ENCODE assay signal across 18 cellular contexts in the genomic region with DNA sequence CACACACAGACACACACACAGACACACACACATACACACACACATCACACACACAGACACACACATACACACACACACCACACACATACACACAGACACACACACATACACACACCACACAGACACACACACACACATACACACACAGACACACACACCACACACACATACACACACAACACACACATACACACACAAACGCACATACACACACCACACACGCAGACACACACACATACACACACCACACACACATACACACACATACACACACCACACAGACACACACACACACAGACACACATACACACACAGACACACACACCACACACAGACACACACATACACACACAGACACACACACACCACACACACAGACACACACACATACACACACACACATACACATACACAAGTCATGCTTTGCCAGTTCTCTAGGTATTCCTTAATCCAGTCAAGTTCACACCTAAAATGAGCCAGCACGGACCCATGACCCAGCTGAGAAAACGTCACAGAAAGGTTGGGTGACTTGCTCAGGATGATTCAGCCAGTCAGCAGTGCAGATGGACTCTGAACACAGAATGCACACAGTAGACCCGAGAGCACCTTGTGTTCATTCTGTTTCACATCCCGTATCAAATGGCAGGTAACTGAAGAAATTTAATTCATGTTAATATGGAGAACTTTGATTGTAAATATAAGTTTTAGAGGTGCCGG.
DNase-seq lines count a peak whose midpoint lies in the region; ATAC-seq, FAIRE-seq and TF ChIP-seq lines count a peak whose summit lies in the region.
"Had no signal": no experiment of that assay in that cellular context is flagged by ENCODE, and none has a peak within 500 bp of the region (broad histone marks: within the 10 kb centered on the region; RNA-seq: fewer than 3 reads in every experiment).

No MANE protein-coding gene starts in this region.

- no peaks in the 10 kb centered on the region for H3K27me3 Mint-ChIP-seq in astrocyte (ENCODE audit: low read depth, unreplicated experiment)
- no peaks in the 10 kb centered on the region for H3K27me3 Mint-ChIP-seq in WTC11 (ENCODE audit: low read depth)
- H3K27me3 Mint-ChIP-seq: B cell; CD4-positive, alpha-beta T cell had no signal

- H3K36me3 ChIP-seq in Karpas-422 (ENCODE audit: insufficient read depth, low read length) (no peaks in the 10 kb centered on the region), astrocyte (ENCODE audit: insufficient read depth, low read length) (no peaks in the 10 kb centered on the region), OCI-LY7 (ENCODE audit: insufficient read depth, low read length) (no peaks in the 10 kb centered on the region)
- H3K36me3 ChIP-seq: HAP-1 had no signal

- no peaks in the 10 kb centered on the region for H3K36me3 Mint-ChIP-seq in astrocyte (ENCODE audit: low read depth, unreplicated experiment)
- H3K36me3 Mint-ChIP-seq in WTC11, result no peaks in the 10 kb centered on the region

- no peak overlapping the region for H2AFZ ChIP-seq in Karpas-422 (ENCODE audit: low read length)
- H2AFZ ChIP-seq in astrocyte (ENCODE audit: low read depth, low read length), result peak overlapping the region; percentile 10
- H2AFZ ChIP-seq in OCI-LY7 (ENCODE audit: low read length), result no peak overlapping the region

- FAIRE-seq in H54 (lab: Jason Lieb, UNC) (peak; percentile 48), astrocyte (lab: Jason Lieb, UNC) (no peak)

- ATAC-seq in GM18511 (IDR thresholded peaks at IDR 0.05; ENCODE audit: unreplicated experiment) (no peak), WTC11 (no peak)

- H3K4me1 ChIP-seq in Karpas-422 (ENCODE audit: low read length), result no peaks in the 10 kb centered on the region
- no peaks in the 10 kb centered on the region for H3K4me1 ChIP-seq in astrocyte (ENCODE audit: insufficient read depth, low read length)
- no peaks in the 10 kb centered on the region for H3K4me1 ChIP-seq in OCI-LY7 (ENCODE audit: insufficient read depth, low read length, poor library complexity, severe bottlenecking)
- H3K4me1 ChIP-seq: HAP-1 had no signal

- no peak overlapping the region for H3K27ac Mint-ChIP-seq in astrocyte (ENCODE audit: unreplicated experiment)
- H3K27ac Mint-ChIP-seq in WTC11, result no peak overlapping the region
- H3K27ac Mint-ChIP-seq: B cell; CD4-positive, alpha-beta T cell had no signal

- POLR2A ChIA-PET in OCI-LY7 (lab: Charles Lee) (no interaction called here), WTC11 (lab: Charles Lee) (no interaction called here)

- H3K9me3 ChIP-seq in Karpas-422 (ENCODE audit: low read length), result peaks cover 11% of the 10 kb centered on the region; the same call in 1 of the 2 replicates
- H3K9me3 ChIP-seq in astrocyte (ENCODE audit: insufficient read depth, low read depth, low read length), result no peaks in the 10 kb centered on the region
- H3K9me3 ChIP-seq in OCI-LY7 (ENCODE audit: low read length), result no peaks in the 10 kb centered on the region
- H3K9me3 ChIP-seq: HAP-1, SK-N-SH had no signal

- H3K4me3 ChIP-seq in Karpas-422 (ENCODE audit: low read length) (no peak overlapping the region), astrocyte (ENCODE audit: insufficient read depth, low read depth, low read length) (no peak overlapping the region), OCI-LY7 (ENCODE audit: low read depth, low read length, poor library complexity, severe bottlenecking) (no peak overlapping the region)
- H3K4me3 ChIP-seq: HAP-1 had no signal

- H3K4me2 ChIP-seq in Karpas-422 (ENCODE audit: low read depth, low read length, poor library complexity, severe bottlenecking) (no peak overlapping the region), astrocyte (ENCODE audit: low read length) (no peak overlapping the region), OCI-LY7 (ENCODE audit: low read length) (no peak overlapping the region)
- H3K4me2 ChIP-seq: SK-N-SH had no signal

- no peak overlapping the region for H3K27ac ChIP-seq in Karpas-422 (ENCODE audit: low read length)
- no peak overlapping the region for H3K27ac ChIP-seq in astrocyte (ENCODE audit: low read depth, low read length)
- H3K27ac ChIP-seq in OCI-LY7 (ENCODE audit: low read depth, low read length, poor library complexity, severe bottlenecking), result no peak overlapping the region

- no peaks in the 10 kb centered on the region for H3K27me3 ChIP-seq in Karpas-422 (ENCODE audit: low read length)
- H3K27me3 ChIP-seq in astrocyte (ENCODE audit: insufficient read depth, low read length), result no peaks in the 10 kb centered on the region

- no peak for TF ChIP-seq POLR2A in H54 (IDR thresholded peaks at IDR 0.05; ENCODE audit: low read depth, low read length)

- H4K20me1 ChIP-seq in Karpas-422 (ENCODE audit: insufficient read depth, low read depth, low read length) (no peaks in the 10 kb centered on the region), astrocyte (ENCODE audit: insufficient read depth, low read length) (no peaks in the 10 kb centered on the region), OCI-LY7 (ENCODE audit: insufficient read depth, low read length) (no peaks in the 10 kb centered on the region)

- H3K79me2 ChIP-seq in Karpas-422 (ENCODE audit: low read length) (no peaks in the 10 kb centered on the region), astrocyte (ENCODE audit: insufficient read depth, low read length) (no peaks in the 10 kb centered on the region), OCI-LY7 (ENCODE audit: insufficient read depth, low read depth, low read length) (no peaks in the 10 kb centered on the region)

- no peak overlapping the region for H3K4me3 Mint-ChIP-seq in astrocyte (ENCODE audit: unreplicated experiment)
- H3K4me3 Mint-ChIP-seq in WTC11, result no peak overlapping the region
- H3K4me3 Mint-ChIP-seq: B cell; CD4-positive, alpha-beta T cell had no signal

- H3K9me2 ChIP-seq in Karpas-422 (replicated peaks; ENCODE audit: insufficient read depth, low read length) (no peaks in the 10 kb centered on the region), OCI-LY7 (ENCODE audit: insufficient read depth, low read length) (no peaks in the 10 kb centered on the region)
- H3K9me2 ChIP-seq: SK-N-SH had no signal

- CTCF ChIA-PET in OCI-LY7 (lab: Charles Lee; ENCODE audit: unreplicated experiment) (no interaction called here), WTC11 (lab: Charles Lee) (no interaction called here)

- intact Hi-C loops in OCI-LY7 (cut with micrococcal nuclease; ENCODE audit: unreplicated experiment), result no loop called here

- BruUV-seq in OCI-LY7 (replicated peaks; lab: Mats Ljungman, UMichigan), result no TSS peak

- H3K9me3 Mint-ChIP-seq in astrocyte (ENCODE audit: unreplicated experiment) (no peaks in the 10 kb centered on the region), WTC11 (peaks cover 5% of the 10 kb centered on the region)

- no peak for DNase-seq in H54 (ENCODE audit: insufficient read length, low spot score)
- peak; percentile 2 for DNase-seq in Karpas-422
- DNase-seq in astrocyte (ENCODE audit: low read depth), result no peak
- peak; percentile 36 for DNase-seq in kidney tubule cell (ENCODE audit: low spot score)
- no peak for DNase-seq in activated CD4-positive, alpha-beta T cell treated with anti-CD3 and anti-CD28 coated beads for 4 hours
- DNase-seq in OCI-LY7 (ENCODE audit: low spot score), result no peak
- no peak for DNase-seq in WTC11 (ENCODE audit: low spot score)
- DNase-seq: CD4-positive, alpha-beta T cell; DND-41; NCI-H1417; NCI-H1930; NCI-H226; Right ventricle myocardium superior; SK-N-SH; T-helper 1 cell had no signal

- H3K9ac ChIP-seq in Karpas-422 (ENCODE audit: low read length) (no peak overlapping the region), astrocyte (ENCODE audit: low read length) (no peak overlapping the region)
- H3K9ac ChIP-seq: SK-N-SH had no signal

- no peaks in the 10 kb centered on the region for H3K4me1 Mint-ChIP-seq in astrocyte (ENCODE audit: low read depth, unreplicated experiment)
- peaks cover 5% of the 10 kb centered on the region for H3K4me1 Mint-ChIP-seq in WTC11
- H3K4me1 Mint-ChIP-seq: B cell had no signal

- TF ChIP-seq CTCF in astrocyte (IDR thresholded peaks at IDR 0.05; ENCODE audit: insufficient read depth, low read depth, low read length) (no peak), OCI-LY7 (conservative IDR thresholded peaks at IDR 0.05; ENCODE audit: low read length) (no peak), WTC11 (IDR thresholded peaks at IDR 0.05) (no peak)

TF ChIP-seq in WTC11, 78 proteins besides CTCF, POLR2A, EP300 and RAD21 (continues in another document):
- TF ChIP-seq ATF6 (CRISPR knock-in tag; IDR thresholded peaks at IDR 0.05), result no peak

Comparison
In these comparisons a context has a peak if more than half of its experiments do, and no peak if none do; other contexts are left out.
1. DNase-seq: peak in Karpas-422 (single experiment) and kidney tubule cell (single experiment); none in H54 (single experiment), astrocyte (single experiment), activated CD4-positive, alpha-beta T cell treated with anti-CD3 and anti-CD28 coated beads for 4 hours (0 of 2), OCI-LY7 (single experiment) and WTC11 (single experiment).